In genomic region chr7:75572396-75572795, GRCh38 we compare ENCODE assay signal across 21 cellular contexts.
A peak's percentile ranks its signal among the peaks of the same experiment; 100 is the strongest.
DNase-seq lines count a peak whose midpoint lies in the region; FAIRE-seq and TF ChIP-seq lines count a peak whose summit lies in the region.
"Had no signal": no experiment of that assay in that cellular context is flagged by ENCODE, and none has a peak within 500 bp of the region (broad histone marks: within the 10 kb centered on the region; RNA-seq: fewer than 3 reads in every experiment).

No MANE protein-coding gene starts in this region.

- H3K27me3 ChIP-seq in dorsolateral prefrontal cortex (no peaks in the 10 kb centered on the region), neutrophil (no peaks in the 10 kb centered on the region), WERI-Rb-1 (ENCODE audit: insufficient read depth, low read depth, severe bottlenecking) (no peaks in the 10 kb centered on the region), stomach (no peaks in the 10 kb centered on the region)

- no peaks in the 10 kb centered on the region for H3K27me3 Mint-ChIP-seq in osteocyte (ENCODE audit: unreplicated experiment)

- no peak overlapping the region for H3K4me3 Mint-ChIP-seq in osteocyte (ENCODE audit: unreplicated experiment)
- H3K4me3 Mint-ChIP-seq: CD14-positive monocyte had no signal

- peaks cover 75% of the 10 kb centered on the region for H3K36me3 ChIP-seq in neutrophil
- peaks cover 35% of the 10 kb centered on the region for H3K36me3 ChIP-seq in WERI-Rb-1
- peaks cover 19 to 57% (median 54%) of the 10 kb centered on the region in 4 donors for H3K36me3 ChIP-seq in stomach

- peak in 6 of 56 donors; percentile 11 to 31 (median 14) for TF ChIP-seq CTCF in dorsolateral prefrontal cortex (IDR thresholded peaks at IDR 0.05 in 54 of 56, conservative IDR thresholded peaks at IDR 0.05 in 2 of 56; ENCODE audit: low read depth in 1 of 56, partially characterized antibody in 56 of 56)
- no peak for TF ChIP-seq CTCF in neutrophil (IDR thresholded peaks at IDR 0.05)
- TF ChIP-seq CTCF in WERI-Rb-1 (IDR thresholded peaks at IDR 0.05; ENCODE audit: low read depth, low read length), result no peak
- no peak for TF ChIP-seq CTCF in osteocyte (IDR thresholded peaks at IDR 0.05)
- no peak for TF ChIP-seq CTCF in stomach (IDR thresholded peaks at IDR 0.05)

- H3K9me3 ChIP-seq in neutrophil (no peaks in the 10 kb centered on the region), WERI-Rb-1 (ENCODE audit: severe bottlenecking) (no peaks in the 10 kb centered on the region), stomach (no peaks in the 10 kb centered on the region)
- H3K9me3 ChIP-seq: A549 had no signal

- no peak for TF ChIP-seq POLR2A in stomach (IDR thresholded peaks at IDR 0.05)

- TF ChIP-seq EP300 in stomach (IDR thresholded peaks at IDR 0.05), result no peak

- intact Hi-C loops in dorsolateral prefrontal cortex (cut with DNase I) (loop anchor here in 1 of 2 donors (5.0 kb wide), 2 partner anchors 70 to 190 kb away; no protein-coding TSS in a partner anchor), stomach (cut with DNase I; ENCODE audit: low total_unique reads) (no loop called here)

- no peak overlapping the region for H3K4me3 ChIP-seq in dorsolateral prefrontal cortex
- no peak overlapping the region for H3K4me3 ChIP-seq in neutrophil (ENCODE audit: low read depth in 1 of 2, low read length in 1 of 2)
- no peak overlapping the region for H3K4me3 ChIP-seq in WERI-Rb-1 (ENCODE audit: low read depth, low read length)
- no peak overlapping the region for H3K4me3 ChIP-seq in stomach
- H3K4me3 ChIP-seq: A549, GM23248 had no signal

- no peak for FAIRE-seq in RCC 7860 (lab: Jason Lieb, UNC)
- FAIRE-seq: A549, GM18507 had no signal

- no peak overlapping the region for H3K27ac Mint-ChIP-seq in osteocyte (ENCODE audit: unreplicated experiment)

- peaks cover 34% of the 10 kb centered on the region for H3K36me3 Mint-ChIP-seq in osteocyte (ENCODE audit: unreplicated experiment)

- DNase-seq in DMS 273 (lab: John Stamatoyannopoulos, UW; ENCODE audit: unreplicated experiment) (peak; percentile 95), NCI-H446 (lab: John Stamatoyannopoulos, UW) (peak; percentile 25 to 53), dorsolateral prefrontal cortex (peak in 9 of 10 donors; percentile 44 to 83 (median 69)), WERI-Rb-1 (no peak), osteocyte (ENCODE audit: extremely low spot score, unreplicated experiment) (no peak), RCC 7860 (ENCODE audit: low spot score) (no peak), stomach (no peak)
- DNase-seq: COR-L47, DMS53, GM23248, IMR-90, Kasumi-1, NCI-H1417, NCI-H2081, NCI-H226, NCI-H748 treated with DMSO at 0.1 percent for 48 hours, SHP77 had no signal

- peaks cover 19 to 24% of the 10 kb centered on the region in 2 experiments for H3K4me1 ChIP-seq in neutrophil (ENCODE audit: control insufficient read depth in 1 of 2, insufficient read depth in 1 of 2, low read depth in 1 of 2, low read length in 1 of 2)
- H3K4me1 ChIP-seq in stomach, result no peaks in the 10 kb centered on the region
- H3K4me1 ChIP-seq: A549 had no signal

- H3K27ac ChIP-seq in dorsolateral prefrontal cortex, result peak overlapping the region in 58 of 59 donors; percentile 20 to 92 (median 80)
- H3K27ac ChIP-seq in neutrophil, result peak overlapping the region; percentile 16
- H3K27ac ChIP-seq in WERI-Rb-1, result no peak overlapping the region
- no peak overlapping the region for H3K27ac ChIP-seq in stomach
- H3K27ac ChIP-seq: A549, GM23248 had no signal

- peaks cover 5% of the 10 kb centered on the region for H3K4me1 Mint-ChIP-seq in osteocyte (ENCODE audit: unreplicated experiment)

- no peaks in the 10 kb centered on the region for H3K9me3 Mint-ChIP-seq in osteocyte (ENCODE audit: unreplicated experiment)
- H3K9me3 Mint-ChIP-seq: CD14-positive monocyte had no signal

- WGBS in stomach, 5 donors, result 92 to 99% (median 96%) methylated on average over 4 to 5 of the region's 5 CpGs

Comparison
In these comparisons a context has a peak if more than half of its experiments do, and no peak if none do; other contexts are left out.
1. DNase-seq: peak in DMS 273 (single experiment), NCI-H446 (2 of 2) and dorsolateral prefrontal cortex (9 of 10); none in WERI-Rb-1 (single experiment), osteocyte (single experiment), RCC 7860 (single experiment) and stomach (single experiment).
2. H3K27ac ChIP-seq: peak in dorsolateral prefrontal cortex (58 of 59) and neutrophil (single experiment); none in WERI-Rb-1 (single experiment) and stomach (0 of 5).